In the genomic region with DNA sequence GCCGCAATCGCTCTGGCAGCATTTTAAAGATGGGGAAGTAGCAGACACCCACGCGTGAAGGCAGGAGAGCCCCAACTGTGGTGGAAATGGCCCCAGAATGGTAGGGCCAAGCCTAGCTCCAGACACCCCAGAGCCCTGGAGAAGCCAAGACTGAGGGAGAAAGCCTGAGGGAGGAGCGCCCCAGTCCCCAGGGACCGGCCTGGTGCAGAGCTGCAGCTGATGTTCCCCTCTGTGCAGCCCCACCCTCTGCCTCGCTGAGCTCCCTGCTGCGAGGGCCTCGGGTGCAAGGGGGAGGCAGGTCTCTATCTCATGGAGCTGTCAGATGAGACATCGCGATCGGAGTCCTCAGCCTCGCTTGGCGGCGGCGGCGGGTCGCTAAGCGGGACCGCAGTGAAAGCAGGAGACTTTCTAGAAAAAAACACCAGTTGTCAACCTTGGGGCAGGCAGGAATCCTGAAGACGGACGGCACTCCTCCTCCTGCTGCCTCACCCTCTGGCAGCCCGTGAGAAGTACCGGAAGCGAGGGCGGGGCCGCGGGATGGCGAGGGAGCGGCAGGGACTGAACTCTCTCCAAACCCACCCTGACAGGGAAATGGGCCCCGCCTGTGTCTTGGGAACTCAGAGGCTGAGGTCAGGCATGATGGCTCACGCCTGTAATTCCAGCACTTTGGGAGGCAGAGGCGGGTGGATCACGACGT, we compare ENCODE assay signal across 8 cellular contexts. TPM values are rescaled to one million over a fixed set of nuclear protein-coding genes. Genes with fewer than 3 reads are reported as not detected.
DNase-seq lines count a peak whose midpoint lies in the region; ATAC-seq lines count a peak whose summit lies in the region.

No MANE protein-coding gene starts in this region.

- DNase-seq in AG08396 (ENCODE audit: low spot score) (peak; percentile 93), NCI-H82 (lab: John Stamatoyannopoulos, UW) (peak; percentile 94), Right ventricle myocardium superior (peak; percentile 94), renal cortical epithelial cell (ENCODE audit: low read depth) (peak; percentile 71), NCI-H1694 (lab: John Stamatoyannopoulos, UW) (no peak)
- peak; percentile 75 for DNase-seq in activated naive CD4-positive, alpha-beta T cell treated with anti-CD3 and anti-CD28 coated beads, Interleukin-2, amount 10 ng/mL, durations not matched to agents 7 days and 5 days

- intact Hi-C loops in Right ventricle myocardium superior (cut with DNase I): no loop called here

- peak; percentile 25 for ATAC-seq in GM21737 (IDR thresholded peaks at IDR 0.05; ENCODE audit: unreplicated experiment)
- ATAC-seq in Right ventricle myocardium superior (ENCODE audit: poor library complexity): peak; percentile 67
- ATAC-seq in GM19023 (IDR thresholded peaks at IDR 0.05; ENCODE audit: unreplicated experiment): no peak

- peak overlapping the region; percentile 55 for H3K4me3 Mint-ChIP-seq in activated naive CD4-positive, alpha-beta T cell treated with anti-CD3 and anti-CD28 coated beads, Interleukin-2, amount 10 ng/mL, durations not matched to agents 7 days and 5 days

- peaks cover 64% of the 10 kb centered on the region for H3K4me1 Mint-ChIP-seq in activated naive CD4-positive, alpha-beta T cell treated with anti-CD3 and anti-CD28 coated beads, Interleukin-2, amount 10 ng/mL, durations not matched to agents 7 days and 5 days

- peaks cover under 1% of the 10 kb centered on the region for H3K27me3 Mint-ChIP-seq in activated naive CD4-positive, alpha-beta T cell treated with anti-CD3 and anti-CD28 coated beads, Interleukin-2, amount 10 ng/mL, durations not matched to agents 7 days and 5 days

- peak overlapping the region; percentile 91 for H3K27ac Mint-ChIP-seq in activated naive CD4-positive, alpha-beta T cell treated with anti-CD3 and anti-CD28 coated beads, Interleukin-2, amount 10 ng/mL, durations not matched to agents 7 days and 5 days

- no peaks in the 10 kb centered on the region for H3K9me3 Mint-ChIP-seq in activated naive CD4-positive, alpha-beta T cell treated with anti-CD3 and anti-CD28 coated beads, Interleukin-2, amount 10 ng/mL, durations not matched to agents 7 days and 5 days

- H3K36me3 Mint-ChIP-seq in activated naive CD4-positive, alpha-beta T cell treated with anti-CD3 and anti-CD28 coated beads, Interleukin-2, amount 10 ng/mL, durations not matched to agents 7 days and 5 days: peaks cover 44% of the 10 kb centered on the region

- CTCF ChIA-PET in activated naive CD4-positive, alpha-beta T cell treated with anti-CD3 and anti-CD28 coated beads, Interleukin-2, amount 10 ng/mL, durations not matched to agents 7 days and 5 days (lab: Charles Lee): interaction anchor here (0.7 to 10.1 kb wide), 7 partner anchors 13 to 203 kb away, joined by 3 to 128 read pairs (median 4); partner anchors contain the start of gene IFFO1

RNA-seq across cellular contexts. Expression of gene GAPDH, which starts 6.0 kb away (rescaled TPM):
- total RNA-seq in Right ventricle myocardium superior (4,109 TPM), renal cortical epithelial cell (5,930 and 6,897 TPM in 2 replicates)

RNA-seq across cellular contexts. Expression of gene IFFO1, which starts 15.5 kb away (rescaled TPM):
- total RNA-seq in Right ventricle myocardium superior: 14.1 TPM
- 3.8 and 5.2 TPM in 2 replicates for total RNA-seq in renal cortical epithelial cell

RNA-seq across cellular contexts. Expression of gene NOP2, which starts 27.8 kb away (rescaled TPM):
- total RNA-seq in Right ventricle myocardium superior: 14.8 TPM
- 16.5 and 32.3 TPM in 2 replicates for total RNA-seq in renal cortical epithelial cell

RNA-seq across cellular contexts. Expression of gene NCAPD2, which starts 46.4 kb away (rescaled TPM):
- total RNA-seq in Right ventricle myocardium superior: 8.9 TPM
- total RNA-seq in renal cortical epithelial cell: 28.1 and 138 TPM in 2 replicates

RNA-seq across cellular contexts. Expression of gene MRPL51, which starts 47.3 kb away (rescaled TPM):
- total RNA-seq in Right ventricle myocardium superior: 280 TPM
- 57.1 and 84.9 TPM in 2 replicates for total RNA-seq in renal cortical epithelial cell
